In genomic region chr4:56372774-56373173, GRCh38 we compare ENCODE assay signal across 20 cellular contexts. TPM values are rescaled to one million over a fixed set of nuclear protein-coding genes. Genes with fewer than 3 reads are reported as not detected.
A peak's percentile ranks its signal among the peaks of the same experiment; 100 is the strongest.
DNase-seq lines count a peak whose midpoint lies in the region; ATAC-seq and TF ChIP-seq lines count a peak whose summit lies in the region.
"Had no signal": no experiment of that assay in that cellular context is flagged by ENCODE, and none has a peak within 500 bp of the region (broad histone marks: within the 10 kb centered on the region; RNA-seq: fewer than 3 reads in every experiment).

No MANE protein-coding gene starts in this region.

- H3K4me1 Mint-ChIP-seq in CD8-positive, alpha-beta T cell (ENCODE audit: low read depth): peaks cover 2% of the 10 kb centered on the region

- H3K9me3 Mint-ChIP-seq in CD8-positive, alpha-beta T cell: peaks cover 3% of the 10 kb centered on the region

- CTCF ChIA-PET in CD8-positive, alpha-beta T cell (lab: Charles Lee): no interaction called here

- no peaks in the 10 kb centered on the region for H3K36me3 ChIP-seq in CD8-positive, alpha-beta T cell (ENCODE audit: insufficient read depth, low read length)

- H3K27ac ChIP-seq in CD8-positive, alpha-beta T cell (ENCODE audit: low read depth, low read length): no peak overlapping the region
- H3K27ac ChIP-seq: A549, PC-9, SK-N-MC had no signal

- peaks cover 66% of the 10 kb centered on the region for H3K36me3 Mint-ChIP-seq in CD8-positive, alpha-beta T cell

- no peak for TF ChIP-seq CTCF in fibroblast of mammary gland (conservative IDR thresholded peaks at IDR 0.05; ENCODE audit: control insufficient read depth, insufficient read depth, low read depth, low read length)
- TF ChIP-seq CTCF in CD8-positive, alpha-beta T cell (IDR thresholded peaks at IDR 0.05): no peak

- no peak overlapping the region for H3K4me3 ChIP-seq in fibroblast of mammary gland (ENCODE audit: control insufficient read depth, low read depth, low read length)
- no peak overlapping the region for H3K4me3 ChIP-seq in CD8-positive, alpha-beta T cell (ENCODE audit: low read depth, low read length)
- H3K4me3 ChIP-seq: A549, HAP-1, PC-9, SK-N-MC had no signal

- H3K9me3 ChIP-seq in CD8-positive, alpha-beta T cell (ENCODE audit: low read length): no peaks in the 10 kb centered on the region
- H3K9me3 ChIP-seq: A549, HAP-1 had no signal

- H3K27me3 Mint-ChIP-seq in CD8-positive, alpha-beta T cell (ENCODE audit: low read depth): no peaks in the 10 kb centered on the region

- H3K4me1 ChIP-seq in CD8-positive, alpha-beta T cell (ENCODE audit: insufficient read depth, low read length): no peaks in the 10 kb centered on the region
- H3K4me1 ChIP-seq: A549, HAP-1 had no signal

- intact Hi-C loops in CD8-positive, alpha-beta T cell (cut with DNase I, micrococcal nuclease): no loop called here

- H3K27me3 ChIP-seq in CD8-positive, alpha-beta T cell (ENCODE audit: insufficient read depth, low read length): no peaks in the 10 kb centered on the region

- no peak overlapping the region for H3K4me3 Mint-ChIP-seq in CD8-positive, alpha-beta T cell

- ATAC-seq in CD8-positive, alpha-beta T cell: no peak
- ATAC-seq: A549, Right ventricle myocardium inferior had no signal

- POLR2A ChIA-PET in CD8-positive, alpha-beta T cell (lab: Charles Lee): no interaction called here

- H3K27ac Mint-ChIP-seq in CD8-positive, alpha-beta T cell: no peak overlapping the region

- DNase-seq in ELR (ENCODE audit: low read depth): peak; percentile 24
- peak; percentile 7 for DNase-seq in RPMI7951 (ENCODE audit: low read depth)
- DNase-seq in fibroblast of mammary gland (ENCODE audit: low read depth): peak; percentile 26
- peak; percentile 61 for DNase-seq in renal cortical epithelial cell (ENCODE audit: low read depth)
- DNase-seq in CD8-positive, alpha-beta T cell: no peak
- DNase-seq in NCI-H510A (lab: John Stamatoyannopoulos, UW): no peak
- no peak for DNase-seq in NCI-H1417 (lab: John Stamatoyannopoulos, UW)
- DNase-seq: C1 segment of cervical spinal cord, COR-L47, DMS153, MV-4-11, NCI-H1417 treated with DMSO at 0.1 percent for 48 hours, NCI-H2029 treated with DMSO at 0.1 percent for 48 hours, NCI-H2171 treated with DMSO at 0.1 percent for 48 hours, NCI-H510A treated with DMSO at 0.1 percent for 48 hours, PC-9 had no signal

RNA-seq across cellular contexts. Expression of gene AASDH, which starts 14.5 kb away (rescaled TPM):
- total RNA-seq in RPMI7951 (2014; rRNA removed; shearing (Covaris generic)): 10.0 and 10.2 TPM in 2 replicates
- 14.8 and 24.1 TPM in 2 replicates for total RNA-seq in renal cortical epithelial cell
- total RNA-seq in CD8-positive, alpha-beta T cell: 1 to 10 TPM; 9.1 to 9.8 TPM

Comparison
In these comparisons a context has a peak if more than half of its experiments do, and no peak if none do; other contexts are left out.
1. DNase-seq: peak in ELR (single experiment), RPMI7951 (single experiment), fibroblast of mammary gland (single experiment) and renal cortical epithelial cell (single experiment); none in CD8-positive, alpha-beta T cell (0 of 7), NCI-H510A (single experiment) and NCI-H1417 (0 of 3).